9 cellular contexts compared by ENCODE assay signal in the genomic region with DNA sequence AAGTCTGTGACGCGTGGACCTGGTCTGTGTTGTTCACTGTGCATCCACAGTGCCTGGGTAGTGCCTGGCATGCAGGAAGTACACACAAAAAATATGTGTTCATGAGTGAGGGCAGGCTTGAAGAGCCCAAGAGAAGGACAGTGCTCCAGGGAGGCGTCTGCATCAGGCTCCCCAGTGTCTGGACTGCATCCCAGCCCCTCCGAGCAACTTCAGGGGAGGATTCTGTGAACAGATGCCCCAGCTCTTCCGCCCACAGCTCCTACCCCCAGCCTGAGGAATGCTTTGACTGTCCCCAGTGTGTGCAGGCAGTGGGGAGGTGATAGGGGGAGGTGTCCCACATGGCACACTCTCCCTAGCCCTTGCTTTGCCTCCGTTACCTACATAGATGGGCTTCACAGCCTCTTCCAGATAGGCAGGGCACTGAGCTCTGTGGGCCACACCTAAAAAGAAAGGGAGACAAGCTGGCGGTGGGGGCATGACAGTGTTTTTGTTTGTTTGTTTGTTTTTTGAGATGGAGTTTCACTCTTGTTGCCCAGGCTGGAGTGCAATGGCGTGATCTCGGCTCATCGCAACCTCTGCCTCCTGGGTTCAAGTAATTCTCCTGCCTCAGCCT. TPM values are rescaled to one million over a fixed set of nuclear protein-coding genes. Genes with fewer than 3 reads are reported as not detected.
DNase-seq lines count a peak whose midpoint lies in the region; ATAC-seq and TF ChIP-seq lines count a peak whose summit lies in the region.
"Had no signal": no experiment of that assay in that cellular context is flagged by ENCODE, and none has a peak within 500 bp of the region (broad histone marks: within the 10 kb centered on the region; RNA-seq: fewer than 3 reads in every experiment).

No MANE protein-coding gene starts in this region.

- H3K4me1 Mint-ChIP-seq in natural killer cell, result peaks cover 97 to 99% of the 10 kb centered on the region in 2 donors

- H3K36me3 Mint-ChIP-seq in natural killer cell, result no peaks in the 10 kb centered on the region

- H3K4me3 Mint-ChIP-seq in natural killer cell, result peak overlapping the region; percentile 80

- peaks cover 99% of the 10 kb centered on the region for H3K4me1 ChIP-seq in BLaER1
- peaks cover 31% of the 10 kb centered on the region for H3K4me1 ChIP-seq in colonic mucosa

- ATAC-seq in natural killer cell (no peak), GM21515 (IDR thresholded peaks at IDR 0.05; ENCODE audit: unreplicated experiment) (no peak)

- intact Hi-C loops in colonic mucosa (cut with DNase I), result no loop called here
- intact Hi-C loops in natural killer cell (cut with micrococcal nuclease), result no loop called here

- peaks cover 0 to 3% of the 10 kb centered on the region in 2 donors for H3K9me3 Mint-ChIP-seq in natural killer cell

- H3K9me3 ChIP-seq in BLaER1, result no peaks in the 10 kb centered on the region
- H3K9me3 ChIP-seq in colonic mucosa, result no peaks in the 10 kb centered on the region

- H3K27ac ChIP-seq in BLaER1 (peak overlapping the region; percentile 92), colonic mucosa (peak overlapping the region; percentile 64)

- peaks cover 13% of the 10 kb centered on the region; the same call in 1 of the 2 replicates for H3K36me3 ChIP-seq in BLaER1
- H3K36me3 ChIP-seq in colonic mucosa, result no peaks in the 10 kb centered on the region

- H4K20me1 ChIP-seq in BLaER1, result no peaks in the 10 kb centered on the region

- H3K4me3 ChIP-seq in BLaER1 (peak overlapping the region; percentile 56), colonic mucosa (no peak overlapping the region)
- peak overlapping the region; percentile 41 for H3K4me3 ChIP-seq in Jurkat, Clone E6-1 (ENCODE audit: low read length)

- peak overlapping the region; percentile 97 to 100 for H3K27ac Mint-ChIP-seq in natural killer cell

- TF ChIP-seq CTCF in colonic mucosa (IDR thresholded peaks at IDR 0.05) (no peak), natural killer cell (IDR thresholded peaks at IDR 0.05) (no peak), GM10266 (IDR thresholded peaks at IDR 0.05; ENCODE audit: control insufficient read depth, insufficient read depth, low read depth, missing control alignments) (no peak)

- peak; percentile 69 for DNase-seq in Jurkat, Clone E6-1 (ENCODE audit: low read depth, low spot score)
- no peak for DNase-seq in colonic mucosa
- peak; percentile 17 for DNase-seq in natural killer cell
- no peak for DNase-seq in COR-L47 (lab: John Stamatoyannopoulos, UW)
- DNase-seq in inferior parietal cortex (ENCODE audit: extremely low spot score), result no peak
- DNase-seq in GM10266 (ENCODE audit: extremely low spot score), result no peak
- DNase-seq: NCI-H2029 had no signal

- H3K9ac ChIP-seq in BLaER1 (peak overlapping the region; percentile 75), colonic mucosa (ENCODE audit: low read depth in 2 of 2, low read length in 2 of 2) (peak overlapping the region; percentile 26 to 72)

- H3K27me3 ChIP-seq in BLaER1 (no peaks in the 10 kb centered on the region), colonic mucosa (no peaks in the 10 kb centered on the region)

- peak overlapping the region; percentile 94 for H3K4me2 ChIP-seq in BLaER1

- no peaks in the 10 kb centered on the region for H3K27me3 Mint-ChIP-seq in natural killer cell (ENCODE audit: low read depth in 2 of 2)

RNA-seq across cellular contexts. Expression of gene IRF1, which starts 25.4 kb away (rescaled TPM):
- polyA plus RNA-seq in Jurkat, Clone E6-1 (2012; ENCODE audit: insufficient read depth, insufficient read length), result 67.5 TPM
- total RNA-seq in colonic mucosa (10 to 100 TPM; 59.7 to 87.8 TPM), natural killer cell (1,000 to 10,000 TPM; 1,190 to 1,513 (median 1,282) TPM)

Comparison
In these comparisons a context has a peak if more than half of its experiments do, and no peak if none do; other contexts are left out.
1. DNase-seq: peak in Jurkat, Clone E6-1 (single experiment) and natural killer cell (single experiment); none in colonic mucosa (single experiment), COR-L47 (single experiment), inferior parietal cortex (single experiment) and GM10266 (single experiment).
2. RNA of gene IRF1, which starts 25.4 kb away (total RNA-seq): 1,190 to 1,513 TPM in natural killer cell; 59.7 to 87.8 TPM in colonic mucosa; every median in the first group is over 10 times any median in the second.